In the genomic region with DNA sequence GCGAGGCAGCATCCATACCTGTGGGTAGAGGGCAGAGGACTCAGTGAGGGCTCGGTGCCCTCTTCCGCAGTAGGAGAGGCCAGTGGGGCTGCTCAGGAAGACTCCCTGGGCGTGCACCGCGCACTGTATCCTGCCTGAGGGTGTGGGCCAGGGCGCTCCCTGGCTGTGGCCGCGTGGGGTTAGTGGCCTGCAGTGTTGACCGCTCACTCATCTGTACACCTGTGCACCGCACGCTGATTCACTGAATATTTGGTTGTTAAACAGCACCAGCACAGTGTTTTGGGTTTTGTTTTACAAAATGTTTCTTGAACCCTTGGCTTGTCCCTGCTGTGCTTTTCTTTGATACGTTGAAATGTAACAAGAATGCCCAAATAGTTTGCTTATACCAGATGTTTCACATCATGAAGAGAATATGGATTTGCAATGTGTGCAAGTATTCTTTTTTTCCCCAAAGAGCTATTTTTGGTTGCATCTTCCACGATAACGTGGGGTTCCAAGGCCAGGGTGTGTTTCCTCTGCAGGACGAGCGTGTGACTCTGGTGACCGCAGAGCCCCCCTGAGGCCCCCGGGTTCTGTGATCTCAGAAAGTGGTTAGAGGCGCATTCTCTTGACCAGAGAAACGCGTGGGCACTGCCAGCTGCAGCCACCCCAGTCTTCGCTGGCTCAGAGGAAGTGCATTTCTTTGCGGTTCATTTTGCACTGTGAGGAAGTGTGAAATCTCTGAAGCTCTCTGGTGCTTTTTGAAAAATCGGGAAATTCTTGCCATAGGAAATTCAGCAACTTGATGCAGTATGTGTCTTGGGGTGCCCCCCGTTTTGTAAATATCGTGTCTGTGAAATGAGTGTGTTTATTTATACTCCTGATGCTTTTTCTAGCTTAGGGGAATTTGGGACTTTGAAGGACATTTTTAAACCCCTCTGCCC, we compare ENCODE assay signal across 8 cellular contexts.
DNase-seq lines count a peak whose midpoint lies in the region; ATAC-seq and TF ChIP-seq lines count a peak whose summit lies in the region.

No MANE protein-coding gene starts in this region.

- ATAC-seq in HG02973 (IDR thresholded peaks at IDR 0.05; ENCODE audit: unreplicated experiment), result peak; percentile 55

- H3K4me2 ChIP-seq in SU-DHL-6 (ENCODE audit: low read depth, low read length, poor library complexity, severe bottlenecking), result peak overlapping the region; percentile 34

- peaks cover 25% of the 10 kb centered on the region for H3K36me3 Mint-ChIP-seq in activated naive CD4-positive, alpha-beta T cell treated with anti-CD3 and anti-CD28 coated beads, Interleukin-2, amount 10 ng/mL, durations not matched to agents 7 days and 5 days

- no peak overlapping the region for H3K4me3 Mint-ChIP-seq in activated naive CD4-positive, alpha-beta T cell treated with anti-CD3 and anti-CD28 coated beads, Interleukin-2, amount 10 ng/mL, durations not matched to agents 7 days and 5 days

- no peak overlapping the region for H3K4me3 ChIP-seq in SU-DHL-6 (ENCODE audit: insufficient read depth, low read length, poor library complexity, severe bottlenecking)

- no peaks in the 10 kb centered on the region for H3K36me3 ChIP-seq in SU-DHL-6 (ENCODE audit: low read length)

- no peak for TF ChIP-seq CTCF in SU-DHL-6 (IDR thresholded peaks at IDR 0.05; ENCODE audit: insufficient read depth, low read length, poor library complexity, severe bottlenecking)

- H3K9ac ChIP-seq in SU-DHL-6 (ENCODE audit: low read length), result peak overlapping the region; percentile 13; the same call in 1 of the 2 replicates

- peaks cover 53% of the 10 kb centered on the region for H3K4me1 Mint-ChIP-seq in activated naive CD4-positive, alpha-beta T cell treated with anti-CD3 and anti-CD28 coated beads, Interleukin-2, amount 10 ng/mL, durations not matched to agents 7 days and 5 days

- H3K27ac Mint-ChIP-seq in activated naive CD4-positive, alpha-beta T cell treated with anti-CD3 and anti-CD28 coated beads, Interleukin-2, amount 10 ng/mL, durations not matched to agents 7 days and 5 days, result peak overlapping the region; percentile 24

- no peaks in the 10 kb centered on the region for H3K9me3 Mint-ChIP-seq in activated naive CD4-positive, alpha-beta T cell treated with anti-CD3 and anti-CD28 coated beads, Interleukin-2, amount 10 ng/mL, durations not matched to agents 7 days and 5 days

- no peaks in the 10 kb centered on the region for H3K27me3 ChIP-seq in SU-DHL-6 (ENCODE audit: low read length)

- H2AFZ ChIP-seq in SU-DHL-6 (ENCODE audit: low read depth, low read length, severe bottlenecking), result no peak overlapping the region

- H3K27ac ChIP-seq in SU-DHL-6 (ENCODE audit: low read depth, low read length) (0 out of 2 replicates have a peak overlapping the region, but pooled peaks have one; percentile 21), substantia nigra (ENCODE audit: low read depth, low read length, poor library complexity, severe bottlenecking) (no peak overlapping the region)

- no peaks in the 10 kb centered on the region for H3K79me2 ChIP-seq in SU-DHL-6 (ENCODE audit: insufficient read depth, low read length)

- H3K9me2 ChIP-seq in SU-DHL-6 (replicated peaks; ENCODE audit: insufficient read depth, low read length), result no peaks in the 10 kb centered on the region

- no peak for DNase-seq in activated naive CD4-positive, alpha-beta T cell treated with anti-CD3 and anti-CD28 coated beads, Interleukin-2, amount 10 ng/mL, durations not matched to agents 7 days and 5 days
- no peak for DNase-seq in activated naive CD4-positive, alpha-beta T cell treated with Interleukin-2 at 50 U/mL for 16 hours
- DNase-seq in hepatic stellate cell (ENCODE audit: low spot score), result peak; percentile 97
- DNase-seq in substantia nigra (lab: John Stamatoyannopoulos, UW), result no peak
- no peak for DNase-seq in NCI-H2029 (lab: John Stamatoyannopoulos, UW)
- DNase-seq in activated CD4-positive, alpha-beta T cell treated with anti-CD3 and anti-CD28 coated beads, Interleukin-2, amount 50 U/mL, for 4 hours, result no peak

- no peaks in the 10 kb centered on the region for H3F3A ChIP-seq in SU-DHL-6 (ENCODE audit: insufficient read depth)

- no peaks in the 10 kb centered on the region for H4K20me1 ChIP-seq in SU-DHL-6 (ENCODE audit: low read depth, low read length)

- no peaks in the 10 kb centered on the region for H3K9me3 ChIP-seq in SU-DHL-6 (ENCODE audit: insufficient read depth, low read length)

- CTCF ChIA-PET in activated naive CD4-positive, alpha-beta T cell treated with anti-CD3 and anti-CD28 coated beads, Interleukin-2, amount 10 ng/mL, durations not matched to agents 7 days and 5 days (lab: Charles Lee), result interaction anchor here (1.0 kb wide), 1 partner anchor 50 kb away, joined by 4 read pairs; no protein-coding TSS in a partner anchor

- H3K27me3 Mint-ChIP-seq in activated naive CD4-positive, alpha-beta T cell treated with anti-CD3 and anti-CD28 coated beads, Interleukin-2, amount 10 ng/mL, durations not matched to agents 7 days and 5 days, result no peaks in the 10 kb centered on the region
